In the genomic region with DNA sequence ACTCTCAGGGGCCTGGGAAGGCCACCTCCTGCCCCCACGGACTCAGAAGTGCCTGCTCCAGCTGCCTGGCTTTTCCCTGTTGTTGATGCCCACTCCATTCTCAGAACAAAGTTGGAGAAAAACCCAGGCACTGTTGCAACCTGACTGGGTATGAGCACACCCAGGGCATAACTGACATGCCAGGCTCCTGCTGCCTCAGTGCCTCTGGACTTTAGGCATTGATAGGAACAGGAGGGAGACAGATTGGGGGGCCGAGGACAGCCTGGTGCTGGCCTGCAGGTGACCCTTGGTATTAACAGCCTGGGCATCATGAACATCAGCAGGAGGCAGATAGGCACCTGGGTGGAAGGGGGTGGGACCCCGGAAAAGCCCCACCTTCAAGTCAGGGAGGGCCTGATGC, we compare ENCODE assay signal across 34 cellular contexts.
"Had no signal": no experiment of that assay in that cellular context is flagged by ENCODE, and none has a peak within 500 bp of the region (broad histone marks: within the 10 kb centered on the region; RNA-seq: fewer than 3 reads in every experiment).

No MANE protein-coding gene starts in this region.

- H3K4me3 ChIP-seq: MG63 had no signal

- H3K9ac ChIP-seq: KMS-11 had no signal

- H3K27ac ChIP-seq: KMS-11 had no signal

- H3K4me2 ChIP-seq: KMS-11 had no signal

- H3K9me3 ChIP-seq: MG63 had no signal

- H3K27me3 ChIP-seq: MG63 had no signal

- H3K36me3 ChIP-seq: MG63 had no signal

- DNase-seq: Karpas-422, Kasumi-1, KG1, MG63, MM.1S, MV-4-11, NCI-H1048, NCI-H1092, NCI-H1092 treated with DMSO at 0.1 percent for 48 hours, NCI-H1105, NCI-H1105 treated with DMSO at 0.1 percent for 48 hours, NCI-H1417, NCI-H1417 treated with DMSO at 0.1 percent for 48 hours, NCI-H1436, NCI-H1436 treated with DMSO at 0.1 percent for 48 hours, NCI-H146, NCI-H1694, NCI-H1694 treated with DMSO at 0.1 percent for 48 hours, NCI-H187, NCI-H187 treated with DMSO at 0.1 percent for 48 hours, NCI-H1930, NCI-H2029, NCI-H2029 treated with DMSO at 0.1 percent for 48 hours, NCI-H2081, NCI-H2081 treated with DMSO at 0.1 percent for 48 hours, NCI-H2107, NCI-H2171, NCI-H2171 treated with DMSO at 0.1 percent for 48 hours, NCI-H2227 treated with DMSO at 0.1 percent for 48 hours, NCI-H226, NCI-H345, NCI-H446, NCI-H446 treated with DMSO at 0.1 percent for 48 hours had no signal
